ENCODE assay signal across 1 cellular context in the genomic region with DNA sequence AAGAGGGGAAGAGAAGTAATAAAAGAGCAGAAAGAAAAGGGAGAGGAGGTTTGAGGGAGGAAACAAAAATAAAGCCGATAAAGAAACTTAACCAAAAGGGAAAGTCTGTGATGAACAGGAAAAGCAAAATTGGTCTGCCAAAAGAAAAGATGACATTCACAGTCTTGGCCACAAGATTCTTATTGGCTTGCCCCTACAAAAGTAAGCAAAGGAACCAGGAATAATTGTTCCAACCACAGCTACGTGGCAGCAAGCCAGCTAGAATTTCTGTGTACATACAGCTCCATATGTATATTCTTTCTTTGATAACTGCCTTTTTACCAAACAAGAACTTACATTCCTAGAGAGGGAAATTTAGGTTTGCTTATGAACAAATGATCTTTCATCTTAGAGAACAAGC.
TF ChIP-seq lines count a peak whose summit lies in the region.

No MANE protein-coding gene starts in this region.

TF ChIP-seq in IMR-90, 13 proteins besides CTCF, POLR2A, EP300 and RAD21 (continued from another document):
- TF ChIP-seq CEBPB (IDR thresholded peaks at IDR 0.05; ENCODE audit: low read depth, low read length): no peak
- TF ChIP-seq MAZ (IDR thresholded peaks at IDR 0.05; ENCODE audit: borderline replicate concordance, low read depth, low read length): no peak
- no peak for TF ChIP-seq MAFK (IDR thresholded peaks at IDR 0.05; ENCODE audit: low read depth, low read length)
- TF ChIP-seq FOS (IDR thresholded peaks at IDR 0.05; ENCODE audit: low read depth, low read length): no peak
- TF ChIP-seq, protein P1, sequence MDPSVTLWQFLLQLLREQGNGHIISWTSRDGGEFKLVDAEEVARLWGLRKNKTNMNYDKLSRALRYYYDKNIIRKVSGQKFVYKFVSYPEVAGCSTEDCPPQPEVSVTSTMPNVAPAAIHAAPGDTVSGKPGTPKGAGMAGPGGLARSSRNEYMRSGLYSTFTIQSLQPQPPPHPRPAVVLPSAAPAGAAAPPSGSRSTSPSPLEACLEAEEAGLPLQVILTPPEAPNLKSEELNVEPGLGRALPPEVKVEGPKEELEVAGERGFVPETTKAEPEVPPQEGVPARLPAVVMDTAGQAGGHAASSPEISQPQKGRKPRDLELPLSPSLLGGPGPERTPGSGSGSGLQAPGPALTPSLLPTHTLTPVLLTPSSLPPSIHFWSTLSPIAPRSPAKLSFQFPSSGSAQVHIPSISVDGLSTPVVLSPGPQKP (IDR thresholded peaks at IDR 0.05; ENCODE audit: borderline replicate concordance, low read depth, low read length): no peak
